In genomic region chr16:78882751-78883150, GRCh38 we compare ENCODE assay signal across 26 cellular contexts.
"Had no signal": no experiment of that assay in that cellular context is flagged by ENCODE, and none has a peak within 500 bp of the region (broad histone marks: within the 10 kb centered on the region; RNA-seq: fewer than 3 reads in every experiment).

No MANE protein-coding gene starts in this region.

- H3K4me1 Mint-ChIP-seq: memory B cell; natural killer cell; stimulated activated memory B cell treated with anti-CD40 and anti-IgM and Interleukin-4, amounts not matched to agents 10 μg/mL and 1 μg/mL and 100 μg/mL, for 72 hours had no signal

- ATAC-seq: esophagus mucosa; gastrocnemius medialis; left lobe of liver; natural killer cell; psoas muscle; right cardiac atrium; stimulated activated memory B cell treated with anti-CD40 and anti-IgM and Interleukin-4, amounts not matched to agents 10 μg/mL and 1 μg/mL and 100 μg/mL, for 72 hours; stimulated activated naive CD8-positive, alpha-beta T cell treated with anti-CD3 and anti-CD28 coated beads, Interleukin-15, Interleukin-2, amounts not matched to agents 100 U/mL and 50 U/mL, for 24 hours had no signal

- DNase-seq: cortex of kidney; dorsolateral prefrontal cortex; effector CD4-positive, alpha-beta T cell; endodermal cell; foreskin fibroblast; gastrocnemius medialis; head of caudate nucleus; kidney; natural killer cell; occipital lobe; ovary; posterior cingulate gyrus; psoas muscle; right cardiac atrium; sigmoid colon; stimulated activated CD4-positive, alpha-beta T cell treated with anti-CD3 and anti-CD28 coated beads, Interleukin-2, amount 100 ng/mL, for 24 hours; stimulated activated CD4-positive, alpha-beta T cell treated with anti-CD3 and anti-CD28 coated beads, Interleukin-4, amount 100 ng/mL, for 24 hours; stimulated activated naive CD8-positive, alpha-beta T cell treated with anti-CD3 and anti-CD28 coated beads, Interleukin-15, Interleukin-2, amounts not matched to agents 100 U/mL and 50 U/mL, for 24 hours; substantia nigra; testis; tibial artery had no signal

- H3K4me3 Mint-ChIP-seq: endodermal cell; memory B cell; natural killer cell; stimulated activated memory B cell treated with anti-CD40 and anti-IgM and Interleukin-4, amounts not matched to agents 10 μg/mL and 1 μg/mL and 100 μg/mL, for 72 hours; type B pancreatic cell had no signal

- H3K27ac Mint-ChIP-seq: endodermal cell; memory B cell; natural killer cell; stimulated activated memory B cell treated with anti-CD40 and anti-IgM and Interleukin-4, amounts not matched to agents 10 μg/mL and 1 μg/mL and 100 μg/mL, for 72 hours; type B pancreatic cell had no signal

- H3K27me3 Mint-ChIP-seq: memory B cell; stimulated activated memory B cell treated with anti-CD40 and anti-IgM and Interleukin-4, amounts not matched to agents 10 μg/mL and 1 μg/mL and 100 μg/mL, for 72 hours had no signal

- H3K36me3 Mint-ChIP-seq: memory B cell; natural killer cell; stimulated activated memory B cell treated with anti-CD40 and anti-IgM and Interleukin-4, amounts not matched to agents 10 μg/mL and 1 μg/mL and 100 μg/mL, for 72 hours; type B pancreatic cell had no signal

- H3K9me3 Mint-ChIP-seq: endodermal cell; memory B cell; natural killer cell; stimulated activated memory B cell treated with anti-CD40 and anti-IgM and Interleukin-4, amounts not matched to agents 10 μg/mL and 1 μg/mL and 100 μg/mL, for 72 hours had no signal
